In the genomic region with DNA sequence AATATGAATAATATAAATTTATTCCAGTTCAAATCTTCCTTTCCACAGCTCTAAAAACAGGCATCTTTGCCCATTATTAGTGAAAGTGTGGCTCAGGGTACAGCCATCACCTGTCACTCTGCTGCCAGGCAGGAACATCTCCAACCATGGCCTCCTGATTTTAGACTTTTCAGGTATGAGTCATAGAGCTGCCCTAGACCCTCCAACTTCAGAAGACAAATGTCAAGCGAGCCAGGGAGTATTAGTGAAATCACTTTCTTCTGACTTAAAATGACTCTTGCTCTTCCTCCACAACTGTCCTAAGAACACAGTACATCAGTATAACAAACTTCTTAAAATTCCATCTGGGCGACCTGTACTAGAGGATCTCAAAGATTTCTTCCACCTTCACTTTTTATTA, we compare ENCODE assay signal across 23 cellular contexts.
"Had no signal": no experiment of that assay in that cellular context is flagged by ENCODE, and none has a peak within 500 bp of the region (broad histone marks: within the 10 kb centered on the region; RNA-seq: fewer than 3 reads in every experiment).

No MANE protein-coding gene starts in this region.

- H3K9me3 ChIP-seq: prostate gland, right lobe of liver, tibial artery, upper lobe of left lung, uterus had no signal

- H3K79me2 ChIP-seq: parathyroid adenoma had no signal

- H3K27ac ChIP-seq: dorsolateral prefrontal cortex, heart left ventricle, parathyroid adenoma, prostate gland, right lobe of liver, tibial artery, upper lobe of left lung, uterus had no signal

- H3K4me3 Mint-ChIP-seq: naive thymus-derived CD4-positive, alpha-beta T cell; nephron progenitor cell had no signal

- ATAC-seq: heart left ventricle; left colon; left ventricle myocardium superior; naive thymus-derived CD4-positive, alpha-beta T cell; right lobe of liver had no signal

- H3K4me1 ChIP-seq: parathyroid adenoma, prostate gland, right lobe of liver, tibial artery, upper lobe of left lung, uterus had no signal

- H3K9ac ChIP-seq: parathyroid adenoma had no signal

- DNase-seq: cortex of kidney; dorsolateral prefrontal cortex; effector CD8-positive, alpha-beta T cell; foreskin melanocyte; heart left ventricle; hippocampal formation; left colon; left ventricle myocardium superior; mesendoderm; naive thymus-derived CD4-positive, alpha-beta T cell; nephron progenitor cell; retina; right lobe of liver; stimulated activated CD4-positive, alpha-beta T cell treated with anti-CD3 and anti-CD28 coated beads, Interleukin-15, amount 100 ng/mL, for 24 hours; stimulated activated CD4-positive, alpha-beta T cell treated with anti-CD3 and anti-CD28 coated beads, Interleukin-1b, Interleukin-23, amount 100 ng/mL, for 48 hours; stimulated activated CD4-positive, alpha-beta T cell treated with anti-CD3 and anti-CD28 coated beads, Interleukin-4, amount 100 ng/mL, for 24 hours; stimulated activated naive CD4-positive, alpha-beta T cell treated with Interleukin-2 at 50 U/mL for 16 hours; tibial artery; upper lobe of left lung; uterus had no signal

- H3K27ac Mint-ChIP-seq: naive thymus-derived CD4-positive, alpha-beta T cell; nephron progenitor cell had no signal

- H3K27me3 ChIP-seq: heart left ventricle, right lobe of liver, upper lobe of left lung, uterus had no signal

- H3K4me3 ChIP-seq: dorsolateral prefrontal cortex, heart left ventricle, lung, prostate gland, right lobe of liver, tibial artery, upper lobe of left lung, uterus had no signal

- H3K36me3 Mint-ChIP-seq: naive thymus-derived CD4-positive, alpha-beta T cell had no signal

- H3K9me3 Mint-ChIP-seq: naive thymus-derived CD4-positive, alpha-beta T cell had no signal

- H2AFZ ChIP-seq: parathyroid adenoma had no signal

- H3K27me3 Mint-ChIP-seq: naive thymus-derived CD4-positive, alpha-beta T cell had no signal

- H3K36me3 ChIP-seq: heart left ventricle, prostate gland, right lobe of liver, tibial artery, upper lobe of left lung, uterus had no signal
